Comparison of ENCODE assay signal across 12 cellular contexts in the genomic region with DNA sequence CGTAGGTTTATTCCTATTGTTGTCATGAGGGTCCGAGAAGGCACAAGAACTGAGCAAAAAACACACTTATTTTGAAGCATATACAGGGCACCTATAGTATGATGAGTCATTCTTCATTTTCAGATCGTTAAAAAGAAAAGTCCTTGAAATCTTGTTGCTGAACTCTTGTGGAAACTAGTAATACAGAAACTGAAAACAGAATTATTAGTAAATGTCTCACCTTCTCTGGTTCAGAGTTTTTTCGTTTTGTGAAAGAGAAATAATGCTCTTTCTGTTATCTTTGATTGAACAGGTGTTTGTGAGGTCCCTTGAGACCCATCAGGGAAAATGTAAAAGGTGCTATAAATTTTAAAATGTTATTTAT.
DNase-seq lines count a peak whose midpoint lies in the region; ATAC-seq, FAIRE-seq and TF ChIP-seq lines count a peak whose summit lies in the region.
"Had no signal": no experiment of that assay in that cellular context is flagged by ENCODE, and none has a peak within 500 bp of the region (broad histone marks: within the 10 kb centered on the region; RNA-seq: fewer than 3 reads in every experiment).

No MANE protein-coding gene starts in this region.

- no peak overlapping the region for H3K4me3 ChIP-seq in MG63
- H3K4me3 ChIP-seq: lower lobe of right lung, PC-9 had no signal

- peak; percentile 79 for DNase-seq in GM13976 (ENCODE audit: low spot score)
- peak; percentile 71 for DNase-seq in GM19239 (ENCODE audit: insufficient read length, low spot score)
- no peak for DNase-seq in cerebellar nuclear complex (lab: John Stamatoyannopoulos, UW)
- DNase-seq in OCI-M2 (lab: John Stamatoyannopoulos, UW; ENCODE audit: unreplicated experiment) = no peak
- DNase-seq in NCI-H1417 treated with DMSO at 0.1 percent for 48 hours (lab: John Stamatoyannopoulos, UW) = no peak
- DNase-seq in MG63 = no peak
- DNase-seq: GOT3, lower lobe of right lung, PC-9 had no signal

- in situ Hi-C loops in GM13976 (cut with MboI; ENCODE audit: low sequenced_read_pairs, unreplicated experiment) = no loop called here

- H3K27me3 ChIP-seq in MG63 = peaks cover 4% of the 10 kb centered on the region; the same call in 1 of the 2 replicates

- peak; percentile 96 for FAIRE-seq in GM19239 (lab: Jason Lieb, UNC)

- TF ChIP-seq CTCF in GM13976 (IDR thresholded peaks at IDR 0.05; ENCODE audit: borderline replicate concordance, control extremely low read depth, extremely low read depth, insufficient read depth, missing control alignments) = no peak

- ATAC-seq in HG02759 (IDR thresholded peaks at IDR 0.05; ENCODE audit: unreplicated experiment) (peak; percentile 93), HG03521 (IDR thresholded peaks at IDR 0.05; ENCODE audit: unreplicated experiment) (peak; percentile 96)
- ATAC-seq: lower lobe of right lung, WTC11 had no signal

- H3K9me3 ChIP-seq in MG63 = no peaks in the 10 kb centered on the region
- H3K9me3 ChIP-seq: lower lobe of right lung had no signal

- no peaks in the 10 kb centered on the region for H3K36me3 ChIP-seq in MG63
- H3K36me3 ChIP-seq: lower lobe of right lung had no signal

Comparison
In these comparisons a context has a peak if more than half of its experiments do, and no peak if none do; other contexts are left out.
1. DNase-seq: peak in GM13976 (single experiment) and GM19239 (single experiment); none in cerebellar nuclear complex (0 of 2), OCI-M2 (single experiment), NCI-H1417 treated with DMSO at 0.1 percent for 48 hours (single experiment) and MG63 (single experiment).